In the genomic region with DNA sequence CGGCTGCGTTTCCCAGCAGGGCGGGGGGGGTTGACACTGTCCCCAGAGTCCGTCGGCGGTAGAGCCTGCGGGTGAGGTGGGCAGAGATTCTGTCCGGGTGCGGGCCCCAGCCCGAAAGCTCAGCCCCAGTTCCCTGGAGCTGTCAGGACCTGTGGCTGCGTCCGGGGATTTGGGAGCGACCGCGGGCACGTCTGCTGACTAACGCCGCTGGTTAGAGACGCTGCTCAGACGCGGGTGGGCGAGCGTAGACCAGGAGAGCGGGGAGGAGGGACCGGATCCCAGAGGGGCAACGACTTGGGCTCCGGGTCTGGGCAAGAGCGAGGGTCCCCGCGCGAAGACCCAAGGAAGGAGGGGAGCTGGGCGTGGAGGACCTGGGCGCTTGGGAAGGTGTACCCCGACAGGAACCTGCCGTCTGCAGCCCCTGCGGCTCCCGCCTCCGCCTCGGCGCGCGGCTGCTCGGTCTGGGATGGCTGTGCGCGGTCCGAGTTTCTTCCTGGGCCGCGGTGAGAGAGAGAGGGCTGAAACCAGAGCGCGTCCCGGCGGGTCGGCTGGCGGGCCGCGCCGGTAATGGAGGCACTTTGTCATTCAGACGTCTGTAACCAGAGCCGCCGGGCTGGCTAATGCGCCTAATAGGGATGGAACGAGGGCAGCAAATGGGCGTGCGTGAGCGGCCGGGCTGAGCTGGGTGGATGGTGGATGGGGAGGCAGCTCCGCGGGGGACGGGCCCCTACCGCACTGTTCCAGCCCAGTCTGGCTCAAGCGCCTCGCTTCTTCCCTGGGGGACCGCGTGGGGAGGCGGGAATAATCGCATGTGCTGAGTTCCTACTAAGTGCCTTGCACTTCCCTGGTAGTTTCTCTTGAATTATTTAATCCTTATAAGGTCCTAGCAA, we compare ENCODE assay signal across 8 cellular contexts. TPM values are rescaled to one million over a fixed set of nuclear protein-coding genes. Genes with fewer than 3 reads are reported as not detected.
A peak's percentile ranks its signal among the peaks of the same experiment; 100 is the strongest.
DNase-seq lines count a peak whose midpoint lies in the region; ATAC-seq and TF ChIP-seq lines count a peak whose summit lies in the region.

No MANE protein-coding gene starts in this region.

- no peak for TF ChIP-seq CTCF in nephron (IDR thresholded peaks at IDR 0.05; ENCODE audit: unreplicated experiment in 3 of 3)

- no peaks in the 10 kb centered on the region for H3K9me3 Mint-ChIP-seq in nephron

- peak overlapping the region; percentile 26 to 76 (median 40) for H3K27ac Mint-ChIP-seq in nephron

- ATAC-seq in esophagus mucosa, result peak; percentile 27
- no peak for ATAC-seq in GM21515 (IDR thresholded peaks at IDR 0.05; ENCODE audit: unreplicated experiment)

- H3K36me3 Mint-ChIP-seq in nephron (ENCODE audit: low read depth), result no peaks in the 10 kb centered on the region

- peaks cover 45% of the 10 kb centered on the region for H3K4me1 Mint-ChIP-seq in nephron

- H3K4me3 Mint-ChIP-seq in nephron, result peak overlapping the region; percentile 93 to 96 (median 93)

- H3K27me3 Mint-ChIP-seq in nephron (ENCODE audit: low read depth), result peaks cover 65% of the 10 kb centered on the region

- DNase-seq in NCI-H345 (lab: John Stamatoyannopoulos, UW), result peak; percentile 13
- no peak for DNase-seq in NCI-H345 treated with DMSO at 0.1 percent for 48 hours (lab: John Stamatoyannopoulos, UW; ENCODE audit: unreplicated experiment)
- DNase-seq in activated CD4-positive, alpha-beta T cell treated with anti-CD3 and anti-CD28 coated beads for 48 hours, result peak; percentile 19
- DNase-seq in LoVo (ENCODE audit: low spot score), result no peak
- no peak for DNase-seq in RPMI8226

RNA-seq across cellular contexts. Expression of gene NGFR, which starts 2.3 kb away (rescaled TPM):
- total RNA-seq in esophagus mucosa, result 6.5 TPM

Comparison
In these comparisons a context has a peak if more than half of its experiments do, and no peak if none do; other contexts are left out.
1. DNase-seq: peak in NCI-H345 (single experiment) and activated CD4-positive, alpha-beta T cell treated with anti-CD3 and anti-CD28 coated beads for 48 hours (single experiment); none in NCI-H345 treated with DMSO at 0.1 percent for 48 hours (single experiment), LoVo (single experiment) and RPMI8226 (single experiment).